ENCODE assay signal across 14 cellular contexts in genomic region chr7:114217026-114217425, GRCh38.
DNase-seq lines count a peak whose midpoint lies in the region; ATAC-seq and TF ChIP-seq lines count a peak whose summit lies in the region.
"Had no signal": no experiment of that assay in that cellular context is flagged by ENCODE, and none has a peak within 500 bp of the region (broad histone marks: within the 10 kb centered on the region; RNA-seq: fewer than 3 reads in every experiment).

No MANE protein-coding gene starts in this region.

- TF ChIP-seq POLR2A in stomach (IDR thresholded peaks at IDR 0.05): no peak

- no peaks in the 10 kb centered on the region for H3K9me3 ChIP-seq in RWPE2 (ENCODE audit: severe bottlenecking)
- no peaks in the 10 kb centered on the region for H3K9me3 ChIP-seq in stomach

- no peak for TF ChIP-seq EP300 in stomach (IDR thresholded peaks at IDR 0.05)

- no peaks in the 10 kb centered on the region for H3K36me3 ChIP-seq in RWPE2 (ENCODE audit: low read depth)
- no peaks in the 10 kb centered on the region for H3K36me3 ChIP-seq in stomach

- ATAC-seq in RWPE2 (ENCODE audit: low read depth): no peak
- no peak for ATAC-seq in HG03442 (IDR thresholded peaks at IDR 0.05; ENCODE audit: unreplicated experiment)
- ATAC-seq: left ventricle myocardium superior, SK-N-SH treated with all-trans-retinoic acid at 6 μM for 48 hours had no signal

- H3K4me3 ChIP-seq in RWPE2 (ENCODE audit: severe bottlenecking): no peak overlapping the region
- H3K4me3 ChIP-seq in stomach: no peak overlapping the region

- DNase-seq in DMS53 treated with DMSO at 0.1 percent for 48 hours (lab: John Stamatoyannopoulos, UW; ENCODE audit: unreplicated experiment) (peak; percentile 13), HCEC 1CT (peak; percentile 12), RWPE2 (ENCODE audit: low spot score) (no peak), glomerular visceral epithelial cell (ENCODE audit: extremely low spot score) (peak; percentile 5), KG1 (lab: John Stamatoyannopoulos, UW) (no peak), stomach (no peak), NCI-H345 treated with DMSO at 0.1 percent for 48 hours (lab: John Stamatoyannopoulos, UW; ENCODE audit: unreplicated experiment) (no peak)
- DNase-seq: activated naive CD4-positive, alpha-beta T cell; CD4-positive, alpha-beta T cell; IMR-90; left ventricle myocardium superior; NCI-H187 treated with DMSO at 0.1 percent for 48 hours had no signal

- H3K27me3 ChIP-seq in RWPE2 (ENCODE audit: insufficient read depth, poor library complexity, severe bottlenecking) (peaks cover 3% of the 10 kb centered on the region), stomach (no peaks in the 10 kb centered on the region)

- H3K27ac ChIP-seq in RWPE2 (ENCODE audit: poor library complexity, severe bottlenecking) (no peak overlapping the region), stomach (no peak overlapping the region)

- intact Hi-C loops in stomach (cut with DNase I; ENCODE audit: low total_unique reads): no loop called here

- H3K4me1 ChIP-seq in RWPE2 (ENCODE audit: insufficient read depth, poor library complexity, severe bottlenecking): no peaks in the 10 kb centered on the region
- H3K4me1 ChIP-seq in stomach: peaks cover 0 to 10% (median 3%) of the 10 kb centered on the region in 4 donors

- WGBS in stomach, 5 donors: 54 to 62% (median 57%) methylated on average over 2 of the region's 2 CpGs

- TF ChIP-seq CTCF in RWPE2 (IDR thresholded peaks at IDR 0.05; ENCODE audit: poor library complexity, severe bottlenecking) (peak; percentile 13), stomach (IDR thresholded peaks at IDR 0.05) (no peak)

Comparison
In these comparisons a context has a peak if more than half of its experiments do, and no peak if none do; other contexts are left out.
1. DNase-seq: peak in DMS53 treated with DMSO at 0.1 percent for 48 hours (single experiment), HCEC 1CT (single experiment) and glomerular visceral epithelial cell (single experiment); none in RWPE2 (single experiment), KG1 (single experiment), stomach (single experiment) and NCI-H345 treated with DMSO at 0.1 percent for 48 hours (single experiment).